In the genomic region with DNA sequence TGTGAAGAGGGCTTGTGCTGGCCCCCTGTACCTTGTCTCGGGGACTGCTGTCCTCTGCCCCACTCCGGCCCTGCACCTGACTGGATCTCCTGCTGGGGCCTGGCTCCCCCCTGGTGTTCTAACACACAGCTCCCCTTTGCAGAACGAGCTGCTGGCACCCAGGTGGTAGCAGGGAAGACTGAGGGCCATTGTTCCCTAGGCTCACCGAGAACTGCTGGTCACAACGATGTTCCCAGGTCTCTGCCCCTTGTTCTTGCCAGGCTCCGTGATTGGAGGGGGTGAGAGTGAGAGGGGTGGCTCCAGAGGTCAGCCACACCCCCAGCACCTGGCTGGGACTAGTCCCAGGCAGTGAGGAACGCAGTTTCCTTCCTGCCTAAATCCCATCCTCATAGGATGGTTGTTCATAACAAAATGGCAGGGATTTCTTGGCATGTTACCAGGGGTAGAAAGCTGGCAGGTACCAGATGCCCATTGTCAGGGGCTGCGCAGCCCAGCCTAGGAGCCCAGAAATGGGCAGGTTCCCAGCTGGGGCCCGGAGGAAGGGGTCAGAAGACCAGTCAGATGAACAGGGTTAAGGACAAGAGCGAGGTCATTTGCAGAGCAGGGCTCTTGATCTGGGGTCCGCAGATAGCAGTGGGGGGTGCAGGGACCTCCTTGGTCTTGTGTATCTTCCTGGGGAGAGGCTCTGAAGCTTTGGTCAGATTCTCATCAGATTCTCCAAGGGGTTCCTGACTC, we compare ENCODE assay signal across 2 cellular contexts.
TF ChIP-seq lines count a peak whose summit lies in the region.

No MANE protein-coding gene starts in this region.

TF ChIP-seq in HEK293, 187 proteins besides CTCF, POLR2A, EP300 and RAD21:
- TF ChIP-seq, protein P1, sequence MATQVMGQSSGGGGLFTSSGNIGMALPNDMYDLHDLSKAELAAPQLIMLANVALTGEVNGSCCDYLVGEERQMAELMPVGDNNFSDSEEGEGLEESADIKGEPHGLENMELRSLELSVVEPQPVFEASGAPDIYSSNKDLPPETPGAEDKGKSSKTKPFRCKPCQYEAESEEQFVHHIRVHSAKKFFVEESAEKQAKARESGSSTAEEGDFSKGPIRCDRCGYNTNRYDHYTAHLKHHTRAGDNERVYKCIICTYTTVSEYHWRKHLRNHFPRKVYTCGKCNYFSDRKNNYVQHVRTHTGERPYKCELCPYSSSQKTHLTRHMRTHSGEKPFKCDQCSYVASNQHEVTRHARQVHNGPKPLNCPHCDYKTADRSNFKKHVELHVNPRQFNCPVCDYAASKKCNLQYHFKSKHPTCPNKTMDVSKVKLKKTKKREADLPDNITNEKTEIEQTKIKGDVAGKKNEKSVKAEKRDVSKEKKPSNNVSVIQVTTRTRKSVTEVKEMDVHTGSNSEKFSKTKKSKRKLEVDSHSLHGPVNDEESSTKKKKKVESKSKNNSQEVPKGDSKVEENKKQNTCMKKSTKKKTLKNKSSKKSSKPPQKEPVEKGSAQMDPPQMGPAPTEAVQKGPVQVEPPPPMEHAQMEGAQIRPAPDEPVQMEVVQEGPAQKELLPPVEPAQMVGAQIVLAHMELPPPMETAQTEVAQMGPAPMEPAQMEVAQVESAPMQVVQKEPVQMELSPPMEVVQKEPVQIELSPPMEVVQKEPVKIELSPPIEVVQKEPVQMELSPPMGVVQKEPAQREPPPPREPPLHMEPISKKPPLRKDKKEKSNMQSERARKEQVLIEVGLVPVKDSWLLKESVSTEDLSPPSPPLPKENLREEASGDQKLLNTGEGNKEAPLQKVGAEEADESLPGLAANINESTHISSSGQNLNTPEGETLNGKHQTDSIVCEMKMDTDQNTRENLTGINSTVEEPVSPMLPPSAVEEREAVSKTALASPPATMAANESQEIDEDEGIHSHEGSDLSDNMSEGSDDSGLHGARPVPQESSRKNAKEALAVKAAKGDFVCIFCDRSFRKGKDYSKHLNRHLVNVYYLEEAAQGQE (tag by site-specific recombination; IDR thresholded peaks at IDR 0.05): no peak
- no peak for TF ChIP-seq IKZF3 (tag by site-specific recombination; IDR thresholded peaks at IDR 0.05)
- no peak for TF ChIP-seq SP2 (tag by site-specific recombination; IDR thresholded peaks at IDR 0.05)
- no peak for TF ChIP-seq MZF1 (tag by site-specific recombination; IDR thresholded peaks at IDR 0.05; ENCODE audit: borderline replicate concordance)
- TF ChIP-seq ZNF626 (tag by site-specific recombination; IDR thresholded peaks at IDR 0.05): no peak
- no peak for TF ChIP-seq RBAK (tag by site-specific recombination; IDR thresholded peaks at IDR 0.05)
- TF ChIP-seq ZIC2 (tag by site-specific recombination; IDR thresholded peaks at IDR 0.05): 0 out of 2 replicates have a peak, but pooled peaks have one; percentile 12
TF ChIP-seq in HEK293: peak in this region for 1.

TF ChIP-seq in H1, 55 proteins besides CTCF, POLR2A, EP300 and RAD21:
- TF ChIP-seq CBX5 (IDR thresholded peaks at IDR 0.05; ENCODE audit: low read depth, low read length): no peak
- TF ChIP-seq, protein P2, sequence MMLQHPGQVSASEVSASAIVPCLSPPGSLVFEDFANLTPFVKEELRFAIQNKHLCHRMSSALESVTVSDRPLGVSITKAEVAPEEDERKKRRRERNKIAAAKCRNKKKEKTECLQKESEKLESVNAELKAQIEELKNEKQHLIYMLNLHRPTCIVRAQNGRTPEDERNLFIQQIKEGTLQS (IDR thresholded peaks at IDR 0.05; ENCODE audit: insufficient read depth, low read depth, low read length): no peak
- TF ChIP-seq, protein P3, sequence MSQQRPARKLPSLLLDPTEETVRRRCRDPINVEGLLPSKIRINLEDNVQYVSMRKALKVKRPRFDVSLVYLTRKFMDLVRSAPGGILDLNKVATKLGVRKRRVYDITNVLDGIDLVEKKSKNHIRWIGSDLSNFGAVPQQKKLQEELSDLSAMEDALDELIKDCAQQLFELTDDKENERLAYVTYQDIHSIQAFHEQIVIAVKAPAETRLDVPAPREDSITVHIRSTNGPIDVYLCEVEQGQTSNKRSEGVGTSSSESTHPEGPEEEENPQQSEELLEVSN (IDR thresholded peaks at IDR 0.05): no peak
- TF ChIP-seq HDAC2 (IDR thresholded peaks at IDR 0.05; ENCODE audit: borderline replicate concordance in 1 of 2, low read depth in 2 of 2, low read length in 2 of 2): no peak
- no peak for TF ChIP-seq TBP (IDR thresholded peaks at IDR 0.05; ENCODE audit: low read depth, low read length)
- TF ChIP-seq JUND (IDR thresholded peaks at IDR 0.05; ENCODE audit: low read length): no peak
- no peak for TF ChIP-seq RNF2 (IDR thresholded peaks at IDR 0.05; ENCODE audit: borderline replicate concordance, low read depth, low read length, missing control alignments, poor library complexity, severe bottlenecking)
- no peak for TF ChIP-seq TEAD4 (IDR thresholded peaks at IDR 0.05; ENCODE audit: low read depth, low read length)
